Comparison of ENCODE assay signal across 8 cellular contexts in genomic region chr19:19320362-19321142, GRCh38. TPM values are rescaled to one million over a fixed set of nuclear protein-coding genes. Genes with fewer than 3 reads are reported as not detected.
DNase-seq lines count a peak whose midpoint lies in the region; ATAC-seq and TF ChIP-seq lines count a peak whose summit lies in the region.

A gene with protein sequence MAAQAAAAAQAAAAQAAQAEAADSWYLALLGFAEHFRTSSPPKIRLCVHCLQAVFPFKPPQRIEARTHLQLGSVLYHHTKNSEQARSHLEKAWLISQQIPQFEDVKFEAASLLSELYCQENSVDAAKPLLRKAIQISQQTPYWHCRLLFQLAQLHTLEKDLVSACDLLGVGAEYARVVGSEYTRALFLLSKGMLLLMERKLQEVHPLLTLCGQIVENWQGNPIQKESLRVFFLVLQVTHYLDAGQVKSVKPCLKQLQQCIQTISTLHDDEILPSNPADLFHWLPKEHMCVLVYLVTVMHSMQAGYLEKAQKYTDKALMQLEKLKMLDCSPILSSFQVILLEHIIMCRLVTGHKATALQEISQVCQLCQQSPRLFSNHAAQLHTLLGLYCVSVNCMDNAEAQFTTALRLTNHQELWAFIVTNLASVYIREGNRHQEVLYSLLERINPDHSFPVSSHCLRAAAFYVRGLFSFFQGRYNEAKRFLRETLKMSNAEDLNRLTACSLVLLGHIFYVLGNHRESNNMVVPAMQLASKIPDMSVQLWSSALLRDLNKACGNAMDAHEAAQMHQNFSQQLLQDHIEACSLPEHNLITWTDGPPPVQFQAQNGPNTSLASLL (plus strand): TSS chr19:19320829. CDS start chr19:19320860, 31 bp downstream.
TSS of gene SUGP1 (minus strand) at chr19:19320509. CDS start at chr19:19320496, 13 bp downstream.

- peaks cover 45% of the 10 kb centered on the region for H3K4me1 Mint-ChIP-seq in activated naive CD8-positive, alpha-beta T cell (ENCODE audit: low read depth)
- H3K4me1 Mint-ChIP-seq in osteocyte (ENCODE audit: unreplicated experiment): peaks cover 31% of the 10 kb centered on the region

- H3K4me3 ChIP-seq in thymus (ENCODE audit: low read length): peak within 1 kb of the TSS; percentile 96

- H3K27ac Mint-ChIP-seq in activated naive CD8-positive, alpha-beta T cell: peak within 1 kb of the TSS; percentile 99
- H3K27ac Mint-ChIP-seq in osteocyte (ENCODE audit: unreplicated experiment): peak within 1 kb of the TSS; percentile 100

- no peaks in the 10 kb centered on the region for H3K9me3 ChIP-seq in thymus (ENCODE audit: control insufficient read depth)

- no peaks in the 10 kb centered on the region for H3K36me3 Mint-ChIP-seq in activated naive CD8-positive, alpha-beta T cell
- H3K36me3 Mint-ChIP-seq in osteocyte (ENCODE audit: unreplicated experiment): peaks cover 18% of the 10 kb centered on the region

- H3K4me1 ChIP-seq in thymus (ENCODE audit: control insufficient read depth, insufficient read depth, low read length): peaks cover 22% of the 10 kb centered on the region

- peak within 1 kb of the TSS; percentile 97 for H3K4me3 Mint-ChIP-seq in activated naive CD8-positive, alpha-beta T cell
- H3K4me3 Mint-ChIP-seq in osteocyte (ENCODE audit: unreplicated experiment): peak within 1 kb of the TSS; percentile 98

- WGBS in thymus: under 1% methylated on average over 67 of the region's 67 CpGs

- H3K27ac ChIP-seq in thymus (ENCODE audit: low read depth): peak within 1 kb of the TSS; percentile 97

- no peaks in the 10 kb centered on the region for H3K27me3 ChIP-seq in thymus (ENCODE audit: control insufficient read depth, insufficient read depth)

- peaks cover 30% of the 10 kb centered on the region for H3K36me3 ChIP-seq in thymus (ENCODE audit: control insufficient read depth, insufficient read depth)

- DNase-seq in GM10266 (ENCODE audit: extremely low spot score): peak; percentile 97
- peak; percentile 88 for DNase-seq in NCI-H1048 (lab: John Stamatoyannopoulos, UW)
- peak; percentile 82 for DNase-seq in SKM-1 (lab: John Stamatoyannopoulos, UW; ENCODE audit: unreplicated experiment)
- peak; percentile 81 to 96 (median 92) for DNase-seq in head of caudate nucleus
- peak; percentile 96 for DNase-seq in osteocyte (ENCODE audit: extremely low spot score, unreplicated experiment)

- intact Hi-C loops in head of caudate nucleus (cut with DNase I): no loop called here

- TF ChIP-seq CTCF in GM10266 (IDR thresholded peaks at IDR 0.05; ENCODE audit: control insufficient read depth, insufficient read depth, low read depth, missing control alignments): peak; percentile 23
- TF ChIP-seq CTCF in osteocyte (IDR thresholded peaks at IDR 0.05): peak; percentile 37

- no peaks in the 10 kb centered on the region for H3K9me3 Mint-ChIP-seq in activated naive CD8-positive, alpha-beta T cell (ENCODE audit: low read depth)
- no peaks in the 10 kb centered on the region for H3K9me3 Mint-ChIP-seq in osteocyte (ENCODE audit: unreplicated experiment)

- H3K27me3 Mint-ChIP-seq in activated naive CD8-positive, alpha-beta T cell: no peaks in the 10 kb centered on the region
- no peaks in the 10 kb centered on the region for H3K27me3 Mint-ChIP-seq in osteocyte (ENCODE audit: unreplicated experiment)

- ATAC-seq in HG02571 (IDR thresholded peaks at IDR 0.05; ENCODE audit: unreplicated experiment): peak; percentile 83

RNA-seq across cellular contexts. Expression of the first gene that starts in this region (rescaled TPM):
- 75.7 and 82.3 TPM in 2 replicates for total RNA-seq in osteocyte
- polyA plus RNA-seq in thymus: 29.8 TPM

RNA-seq across cellular contexts. Expression of gene SUGP1, which starts in this region (rescaled TPM):
- 61.9 and 71.7 TPM in 2 replicates for total RNA-seq in osteocyte
- polyA plus RNA-seq in thymus: 62.7 TPM

Comparison
In these comparisons a context has a peak if more than half of its experiments do, and no peak if none do; other contexts are left out.
1. Peak in every context shown above with its lines: DNase-seq, ATAC-seq, H3K4me3 ChIP-seq and H3K27ac ChIP-seq.